ENCODE assay signal across 19 cellular contexts in genomic region chr9:87701931-87702421, GRCh38. TPM values are rescaled to one million over a fixed set of nuclear protein-coding genes. Genes with fewer than 3 reads are reported as not detected.
DNase-seq lines count a peak whose midpoint lies in the region; ATAC-seq and TF ChIP-seq lines count a peak whose summit lies in the region.
"Had no signal": no experiment of that assay in that cellular context is flagged by ENCODE, and none has a peak within 500 bp of the region (broad histone marks: within the 10 kb centered on the region; RNA-seq: fewer than 3 reads in every experiment).

No MANE protein-coding gene starts in this region.

- no peaks in the 10 kb centered on the region for H3K9me3 Mint-ChIP-seq in mesothelial cell of epicardium
- H3K9me3 Mint-ChIP-seq in activated CD4-positive, alpha-beta T cell treated with anti-CD3 and anti-CD28 coated beads, Interleukin-2, amount 10 ng/mL, durations not matched to agents 24 days and 14 days: no peaks in the 10 kb centered on the region
- H3K9me3 Mint-ChIP-seq: natural killer cell had no signal

- H3K27ac Mint-ChIP-seq in mesothelial cell of epicardium: peak overlapping the region; percentile 93
- no peak overlapping the region for H3K27ac Mint-ChIP-seq in activated CD4-positive, alpha-beta T cell treated with anti-CD3 and anti-CD28 coated beads, Interleukin-2, amount 10 ng/mL, durations not matched to agents 24 days and 14 days
- H3K27ac Mint-ChIP-seq: natural killer cell had no signal

- H3K27ac ChIP-seq in sigmoid colon: no peak overlapping the region
- H3K27ac ChIP-seq: adrenal gland, upper lobe of left lung had no signal

- H3K4me1 ChIP-seq in sigmoid colon: no peaks in the 10 kb centered on the region
- H3K4me1 ChIP-seq: adrenal gland had no signal

- no peaks in the 10 kb centered on the region for H3K9me3 ChIP-seq in sigmoid colon
- H3K9me3 ChIP-seq: adrenal gland, upper lobe of left lung had no signal

- H3K36me3 Mint-ChIP-seq in mesothelial cell of epicardium: peaks cover 48% of the 10 kb centered on the region
- no peaks in the 10 kb centered on the region for H3K36me3 Mint-ChIP-seq in activated CD4-positive, alpha-beta T cell treated with anti-CD3 and anti-CD28 coated beads, Interleukin-2, amount 10 ng/mL, durations not matched to agents 24 days and 14 days (ENCODE audit: low read depth)
- H3K36me3 Mint-ChIP-seq: natural killer cell had no signal

- no peak for TF ChIP-seq EP300 in sigmoid colon (IDR thresholded peaks at IDR 0.05)

- H3K4me1 Mint-ChIP-seq in mesothelial cell of epicardium: peaks cover 37% of the 10 kb centered on the region
- peaks cover 2% of the 10 kb centered on the region for H3K4me1 Mint-ChIP-seq in activated CD4-positive, alpha-beta T cell treated with anti-CD3 and anti-CD28 coated beads, Interleukin-2, amount 10 ng/mL, durations not matched to agents 24 days and 14 days
- H3K4me1 Mint-ChIP-seq: natural killer cell had no signal

- H3K4me3 ChIP-seq in AG10803 (ENCODE audit: low read length) (no peak overlapping the region), choroid plexus epithelial cell (ENCODE audit: low read depth, low read length) (no peak overlapping the region), sigmoid colon (no peak overlapping the region)
- H3K4me3 ChIP-seq: adrenal gland, lung, upper lobe of left lung had no signal

- 75 to 91% methylated on average over 6 of the region's 6 CpGs for WGBS in sigmoid colon, 2 donors

- ATAC-seq in GM19395 (IDR thresholded peaks at IDR 0.05; ENCODE audit: unreplicated experiment): no peak
- no peak for ATAC-seq in HG03354 (IDR thresholded peaks at IDR 0.05; ENCODE audit: poor library complexity, severe bottlenecking, unreplicated experiment)
- ATAC-seq: natural killer cell had no signal

- peak overlapping the region; percentile 36 for H3K4me3 Mint-ChIP-seq in mesothelial cell of epicardium
- no peak overlapping the region for H3K4me3 Mint-ChIP-seq in activated CD4-positive, alpha-beta T cell treated with anti-CD3 and anti-CD28 coated beads, Interleukin-2, amount 10 ng/mL, durations not matched to agents 24 days and 14 days
- H3K4me3 Mint-ChIP-seq: natural killer cell had no signal

- TF ChIP-seq POLR2A in sigmoid colon (IDR thresholded peaks at IDR 0.05): no peak

- intact Hi-C loops in activated CD4-positive, alpha-beta T cell treated with anti-CD3 and anti-CD28 coated beads, Interleukin-2, amount 10 ng/mL, durations not matched to agents 24 days and 14 days (cut with micrococcal nuclease): no loop called here
- intact Hi-C loops in sigmoid colon (cut with DNase I): no loop called here

- no peaks in the 10 kb centered on the region for H3K27me3 ChIP-seq in sigmoid colon
- H3K27me3 ChIP-seq: adrenal gland, upper lobe of left lung had no signal

- DNase-seq in AG10803 (ENCODE audit: low read depth): peak; percentile 75
- DNase-seq in M059J (ENCODE audit: low read depth): peak; percentile 60
- peak; percentile 57 for DNase-seq in choroid plexus epithelial cell (ENCODE audit: low read depth)
- peak; percentile 50 to 63 for DNase-seq in mesothelial cell of epicardium (ENCODE audit: low spot score in 2 of 2, unreplicated experiment in 2 of 2)
- DNase-seq in activated CD4-positive, alpha-beta T cell treated with anti-CD3 and anti-CD28 coated beads, Interleukin-2, amount 10 ng/mL, durations not matched to agents 24 days and 14 days: no peak
- no peak for DNase-seq in sigmoid colon
- DNase-seq: adrenal gland; cerebellar nuclear complex; DMS153; natural killer cell; NCI-H1694; NCI-H2227 treated with DMSO at 0.1 percent for 48 hours; NK-92 treated with Interleukin-12 subunit alpha and Interleukin-12 subunit beta, amount 100 ng/mL, for 24 hours; stimulated activated naive CD4-positive, alpha-beta T cell treated with Interleukin-2 at 50 U/mL for 16 hours; T-helper 2 cell; upper lobe of left lung had no signal

- TF ChIP-seq CTCF in AG10803 (conservative IDR thresholded peaks at IDR 0.05; ENCODE audit: low read length) (no peak), choroid plexus epithelial cell (conservative IDR thresholded peaks at IDR 0.05; ENCODE audit: low read depth, low read length) (no peak), mesothelial cell of epicardium (IDR thresholded peaks at IDR 0.05; ENCODE audit: unreplicated experiment) (no peak), sigmoid colon (IDR thresholded peaks at IDR 0.05) (no peak)

- no peaks in the 10 kb centered on the region for H3K27me3 Mint-ChIP-seq in mesothelial cell of epicardium (ENCODE audit: low read depth)
- H3K27me3 Mint-ChIP-seq in activated CD4-positive, alpha-beta T cell treated with anti-CD3 and anti-CD28 coated beads, Interleukin-2, amount 10 ng/mL, durations not matched to agents 24 days and 14 days: peaks cover 32% of the 10 kb centered on the region

- peaks cover 15 to 89% (median 34%) of the 10 kb centered on the region in 4 donors for H3K36me3 ChIP-seq in sigmoid colon

RNA-seq across cellular contexts. Expression of gene CTSL, which starts 23.9 kb away (rescaled TPM):
- 174 and 202 TPM in 2 replicates for total RNA-seq in M059J (2014; rRNA removed; shearing (Covaris generic))
- total RNA-seq in mesothelial cell of epicardium: 85.9 to 90.5 TPM (median 86.2 TPM) in 3 replicates
- total RNA-seq in activated CD4-positive, alpha-beta T cell treated with anti-CD3 and anti-CD28 coated beads, Interleukin-2, amount 10 ng/mL, durations not matched to agents 24 days and 14 days: 4.0 and 4.9 TPM in 2 replicates
- total RNA-seq in sigmoid colon: 100 to 1,000 TPM; 107 to 179 (median 147) TPM
- polyA plus RNA-seq in sigmoid colon: 10 to 100 TPM; 35.4 to 96.6 (median 92.1) TPM

Comparison
In these comparisons a context has a peak if more than half of its experiments do, and no peak if none do; other contexts are left out.
1. DNase-seq: peak in AG10803 (single experiment), M059J (single experiment), choroid plexus epithelial cell (single experiment) and mesothelial cell of epicardium (2 of 2); none in activated CD4-positive, alpha-beta T cell treated with anti-CD3 and anti-CD28 coated beads, Interleukin-2, amount 10 ng/mL, durations not matched to agents 24 days and 14 days (single experiment) and sigmoid colon (single experiment).
2. RNA of gene CTSL, which starts 23.9 kb away (total RNA-seq): 174 to 202 TPM in M059J, 107 to 179 TPM in sigmoid colon and 85.9 to 90.5 TPM in mesothelial cell of epicardium; 4.0 to 4.9 TPM in activated CD4-positive, alpha-beta T cell treated with anti-CD3 and anti-CD28 coated beads, Interleukin-2, amount 10 ng/mL, durations not matched to agents 24 days and 14 days; every median in the first group is over 10 times any median in the second.